1 cellular context compared by ENCODE assay signal in the genomic region with DNA sequence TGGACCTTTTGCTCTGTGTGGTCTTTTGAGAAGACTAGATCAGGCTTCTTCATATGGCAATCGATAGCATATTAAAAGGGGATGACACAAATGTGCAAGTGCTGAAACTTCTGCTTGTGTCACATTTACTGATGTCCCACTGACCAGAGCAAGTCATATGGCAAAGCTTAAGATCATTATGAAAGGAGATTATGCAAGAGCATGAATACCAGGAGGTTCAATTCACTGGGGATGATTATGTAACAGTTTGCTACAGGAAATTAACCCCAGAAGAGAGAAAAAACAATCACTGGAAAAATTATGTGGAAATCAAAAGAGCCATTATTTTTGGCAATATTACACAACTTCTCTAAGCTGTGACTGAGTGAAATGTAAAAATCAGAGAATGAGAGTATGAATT.
TF ChIP-seq lines count a peak whose summit lies in the region.

No MANE protein-coding gene starts in this region.

TF ChIP-seq in GM12891, 5 proteins besides CTCF, POLR2A, EP300 and RAD21:
- TF ChIP-seq POU2F2 (IDR thresholded peaks at IDR 0.05; ENCODE audit: low read depth, low read length) (no peak), TAF1 (IDR thresholded peaks at IDR 0.05; ENCODE audit: low read depth, low read length) (no peak), SPI1 (IDR thresholded peaks at IDR 0.05; ENCODE audit: low read depth, low read length) (no peak), PAX5 (IDR thresholded peaks at IDR 0.05; ENCODE audit: insufficient read depth, low read length, severe bottlenecking) (no peak), POLR2AphosphoS5 (IDR thresholded peaks at IDR 0.05; ENCODE audit: low read depth, low read length) (no peak)
TF ChIP-seq in GM12891: peak in this region for 0.
